1 cellular context compared by ENCODE assay signal in the genomic region with DNA sequence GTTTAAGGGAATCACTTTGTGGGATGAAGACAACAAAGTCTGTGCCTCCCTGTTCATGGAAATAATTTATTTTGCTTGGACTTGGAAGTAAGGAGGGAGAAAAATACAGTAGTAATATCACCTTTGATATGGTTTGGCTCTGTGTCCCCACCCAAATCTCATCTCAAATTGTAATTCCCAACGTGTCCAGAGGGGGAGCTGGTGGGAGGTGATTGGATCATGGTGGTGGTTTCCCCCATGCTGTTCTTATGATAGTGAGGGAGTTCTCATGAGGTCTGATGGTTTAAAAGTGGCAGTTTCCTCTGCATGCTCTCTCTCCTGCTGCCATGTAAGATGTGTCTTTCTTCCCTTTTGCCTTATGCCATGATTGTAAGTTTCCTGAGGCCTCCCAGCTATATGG.
TF ChIP-seq lines count a peak whose summit lies in the region.

No MANE protein-coding gene starts in this region.

TF ChIP-seq in H1, 55 proteins besides CTCF, POLR2A, EP300 and RAD21:
- TF ChIP-seq BACH1 (IDR thresholded peaks at IDR 0.05; ENCODE audit: low read length): no peak
- no peak for TF ChIP-seq RFX5 (IDR thresholded peaks at IDR 0.05; ENCODE audit: borderline replicate concordance, low read depth, low read length)
- TF ChIP-seq SIRT6 (IDR thresholded peaks at IDR 0.05; ENCODE audit: low read length): no peak
- TF ChIP-seq TBP (IDR thresholded peaks at IDR 0.05; ENCODE audit: low read depth, low read length): no peak
- TF ChIP-seq FOSL1 (IDR thresholded peaks at IDR 0.05; ENCODE audit: insufficient read depth, low read depth, low read length): no peak
- no peak for TF ChIP-seq TEAD4 (IDR thresholded peaks at IDR 0.05; ENCODE audit: low read depth, low read length)
- no peak for TF ChIP-seq SRF (IDR thresholded peaks at IDR 0.05; ENCODE audit: low read depth, low read length)
